8 cellular contexts compared by ENCODE assay signal in the genomic region with DNA sequence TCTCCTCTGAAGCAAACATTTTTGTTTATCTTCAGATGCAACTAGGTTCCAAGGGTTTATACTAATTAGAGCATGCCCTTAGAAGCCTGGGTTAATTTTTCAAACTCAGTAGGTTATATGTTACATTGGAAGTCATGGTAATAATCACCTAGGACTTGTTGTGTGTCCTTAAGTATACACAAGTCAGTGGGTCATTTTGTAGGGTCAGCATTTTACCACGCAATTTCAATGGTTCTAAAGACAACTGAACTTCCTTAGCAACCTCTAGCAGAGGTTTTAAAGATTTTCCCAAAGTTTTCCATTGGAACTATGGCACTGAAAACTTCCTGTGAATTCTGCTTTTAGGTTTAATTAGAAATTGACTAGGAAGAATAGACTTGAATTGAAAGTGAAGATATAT.
"Had no signal": no experiment of that assay in that cellular context is flagged by ENCODE, and none has a peak within 500 bp of the region (broad histone marks: within the 10 kb centered on the region; RNA-seq: fewer than 3 reads in every experiment).

No MANE protein-coding gene starts in this region.

- H3K4me3 ChIP-seq: HAP-1 had no signal

- H3K36me3 Mint-ChIP-seq: IgD-negative memory B cell had no signal

- H3K4me1 Mint-ChIP-seq: IgD-negative memory B cell had no signal

- ATAC-seq: HCT116 had no signal

- H3K27ac ChIP-seq: HL-60 had no signal

- H3K4me3 Mint-ChIP-seq: HFFc6, IgD-negative memory B cell had no signal

- H3K27ac Mint-ChIP-seq: HFFc6, IgD-negative memory B cell had no signal

- H3K4me1 ChIP-seq: HAP-1 had no signal

- DNase-seq: GOT3, H7, HFFc6, KG1 had no signal

- H3K36me3 ChIP-seq: HAP-1 had no signal

- H3K27me3 Mint-ChIP-seq: IgD-negative memory B cell had no signal

- H3K9me3 ChIP-seq: HAP-1 had no signal

- H3K9me3 Mint-ChIP-seq: HFFc6, IgD-negative memory B cell had no signal
